ENCODE assay signal across 1 cellular context in genomic region chr7:105480931-105481330, GRCh38.
TF ChIP-seq lines count a peak whose summit lies in the region.

No MANE protein-coding gene starts in this region.

TF ChIP-seq in SK-N-SH treated with all-trans-retinoic acid at 6 μM for 48 hours, 23 proteins besides CTCF, POLR2A, EP300 and RAD21 (continued from another document):
- TF ChIP-seq CREB5 (CRISPR knock-in tag; IDR thresholded peaks at IDR 0.05; ENCODE audit: low read depth) (no peak), GLIS3 (CRISPR knock-in tag; IDR thresholded peaks at IDR 0.05) (no peak)
